Comparison of ENCODE assay signal across 8 cellular contexts in the genomic region with DNA sequence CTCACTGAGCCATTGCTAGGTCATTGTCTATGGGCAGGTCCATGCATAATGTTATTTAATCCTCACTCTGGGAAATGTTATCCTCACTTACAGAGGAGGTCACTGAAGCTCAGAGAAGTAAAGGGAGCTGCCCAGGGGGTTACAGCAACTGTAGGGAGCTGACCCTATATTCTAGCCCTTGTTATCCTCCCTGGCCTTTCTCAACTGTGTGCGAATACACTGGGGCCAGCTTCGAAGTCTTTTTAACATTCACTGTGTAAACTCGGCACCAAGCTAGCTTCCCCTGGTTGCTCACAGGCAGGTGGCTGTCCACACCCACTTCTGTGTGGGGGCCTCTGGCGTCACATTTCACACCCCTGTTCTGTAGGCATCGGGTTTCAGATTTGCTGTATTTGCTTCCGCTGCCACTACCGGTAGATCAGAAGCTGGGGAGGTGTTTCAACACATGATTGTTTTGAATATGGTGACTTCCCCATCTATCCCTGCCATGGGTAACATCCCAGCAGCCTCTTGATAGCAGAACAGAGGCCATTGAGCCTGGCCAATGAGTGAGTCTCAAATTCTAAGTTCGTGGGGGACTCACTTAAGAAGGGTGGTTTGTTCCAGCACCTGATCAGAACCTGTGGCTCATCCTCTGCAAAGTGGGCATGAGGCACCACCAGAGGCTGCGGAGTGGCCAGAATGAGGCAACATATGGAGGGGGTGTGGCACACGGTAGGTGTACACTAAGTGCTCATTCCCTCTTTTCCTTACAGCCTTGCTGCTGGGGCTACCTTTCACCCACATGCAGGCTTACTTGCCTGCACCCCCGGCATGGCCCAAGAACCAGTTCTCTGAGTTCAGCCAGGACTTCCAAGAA.
DNase-seq lines count a peak whose midpoint lies in the region; ATAC-seq and TF ChIP-seq lines count a peak whose summit lies in the region.

No MANE protein-coding gene starts in this region.

- intact Hi-C loops in activated CD8-positive, alpha-beta T cell treated with anti-CD3 and anti-CD28 coated beads for 36 hours (cut with micrococcal nuclease), result no loop called here

- no peaks in the 10 kb centered on the region for H3K27me3 ChIP-seq in H7 (ENCODE audit: control insufficient read depth, insufficient read depth, low read length)
- H3K27me3 ChIP-seq in gastroesophageal sphincter, result no peaks in the 10 kb centered on the region

- 66 to 69% methylated on average over 9 of the region's 11 CpGs for WGBS in gastroesophageal sphincter (ENCODE audit: low coverage in 1 of 2), 2 donors

- peaks cover 93% of the 10 kb centered on the region for H3K4me1 Mint-ChIP-seq in activated CD8-positive, alpha-beta T cell treated with anti-CD3 and anti-CD28 coated beads for 36 hours (ENCODE audit: low read depth)

- POLR2A ChIA-PET in activated CD8-positive, alpha-beta T cell treated with anti-CD3 and anti-CD28 coated beads for 36 hours (lab: Charles Lee), result interaction anchor here (0.7 to 8.0 kb wide), 4 partner anchors 9 to 173 kb away, joined by 3 to 47 read pairs (median 4); no protein-coding TSS in a partner anchor

- H3K9me3 ChIP-seq in gastroesophageal sphincter, result no peaks in the 10 kb centered on the region

- peak overlapping the region in 3 of 4 donors; percentile 5 to 70 (median 41) for H3K27ac ChIP-seq in gastroesophageal sphincter

- H3K27ac Mint-ChIP-seq in activated CD8-positive, alpha-beta T cell treated with anti-CD3 and anti-CD28 coated beads for 36 hours, result peak overlapping the region; percentile 99

- no peak for TF ChIP-seq CTCF in activated CD8-positive, alpha-beta T cell treated with anti-CD3 and anti-CD28 coated beads for 36 hours (IDR thresholded peaks at IDR 0.05)
- no peak for TF ChIP-seq CTCF in gastroesophageal sphincter (IDR thresholded peaks at IDR 0.05)

- CTCF ChIA-PET in activated CD8-positive, alpha-beta T cell treated with anti-CD3 and anti-CD28 coated beads for 36 hours (lab: Charles Lee), result interaction anchor here (0.8 to 13.0 kb wide), 6 partner anchors 11 to 170 kb away, joined by 3 to 118 read pairs (median 4); a partner anchor contains a TSS

- TF ChIP-seq EP300 in gastroesophageal sphincter (IDR thresholded peaks at IDR 0.05), result no peak

- H3K27me3 Mint-ChIP-seq in activated CD8-positive, alpha-beta T cell treated with anti-CD3 and anti-CD28 coated beads for 36 hours, result no peaks in the 10 kb centered on the region

- H3K36me3 ChIP-seq in H7 (replicated peaks; ENCODE audit: control insufficient read depth, insufficient read depth, low read length), result no peaks in the 10 kb centered on the region
- H3K36me3 ChIP-seq in gastroesophageal sphincter, result no peaks in the 10 kb centered on the region

- H3K4me3 Mint-ChIP-seq in activated CD8-positive, alpha-beta T cell treated with anti-CD3 and anti-CD28 coated beads for 36 hours, result peak overlapping the region; percentile 59

- H3K4me3 ChIP-seq in H7 (ENCODE audit: insufficient read depth, low read depth, low read length) (no peak overlapping the region), gastroesophageal sphincter (no peak overlapping the region)

- H3K36me3 Mint-ChIP-seq in activated CD8-positive, alpha-beta T cell treated with anti-CD3 and anti-CD28 coated beads for 36 hours (ENCODE audit: low read depth), result peaks cover 18% of the 10 kb centered on the region

- no peaks in the 10 kb centered on the region for H3K9me3 Mint-ChIP-seq in activated CD8-positive, alpha-beta T cell treated with anti-CD3 and anti-CD28 coated beads for 36 hours

- ATAC-seq in GM18498 (IDR thresholded peaks at IDR 0.05; ENCODE audit: unreplicated experiment) (peak; percentile 52), gastroesophageal sphincter (no peak)
- ATAC-seq in activated CD8-positive, alpha-beta T cell treated with anti-CD3 and anti-CD28 coated beads for 36 hours, result peak; percentile 65

- peaks cover 0 to 49% (median 12%) of the 10 kb centered on the region in 3 donors for H3K4me1 ChIP-seq in gastroesophageal sphincter

- no peak for TF ChIP-seq POLR2A in gastroesophageal sphincter (IDR thresholded peaks at IDR 0.05)

- DNase-seq in H7 (peak; percentile 69), NCI-H146 treated with DMSO at 0.1 percent for 48 hours (lab: John Stamatoyannopoulos, UW; ENCODE audit: unreplicated experiment) (peak; percentile 3), KG1 (lab: John Stamatoyannopoulos, UW) (no peak), DMS79 (lab: John Stamatoyannopoulos, UW) (no peak)
- DNase-seq in activated CD8-positive, alpha-beta T cell treated with anti-CD3 and anti-CD28 coated beads for 36 hours, result peak; percentile 96
- peak; percentile 57 to 83 (median 72) for DNase-seq in stimulated activated CD4-positive, alpha-beta T cell treated with anti-CD3 and anti-CD28 coated beads, TNF-alpha, amount 100 ng/mL, for 48 hours (ENCODE audit: low read depth in 3 of 3)

Comparison
In these comparisons a context has a peak if more than half of its experiments do, and no peak if none do; other contexts are left out.
1. DNase-seq: peak in H7 (single experiment), NCI-H146 treated with DMSO at 0.1 percent for 48 hours (single experiment), activated CD8-positive, alpha-beta T cell treated with anti-CD3 and anti-CD28 coated beads for 36 hours (single experiment) and stimulated activated CD4-positive, alpha-beta T cell treated with anti-CD3 and anti-CD28 coated beads, TNF-alpha, amount 100 ng/mL, for 48 hours (3 of 3); none in KG1 (single experiment) and DMS79 (single experiment).